Comparison of ENCODE assay signal across 13 cellular contexts in genomic region chr5:107813559-107813958, GRCh38.
DNase-seq lines count a peak whose midpoint lies in the region; ATAC-seq and TF ChIP-seq lines count a peak whose summit lies in the region.
"Had no signal": no experiment of that assay in that cellular context is flagged by ENCODE, and none has a peak within 500 bp of the region (broad histone marks: within the 10 kb centered on the region; RNA-seq: fewer than 3 reads in every experiment).

No MANE protein-coding gene starts in this region.

- H3K27ac ChIP-seq in right cardiac atrium (ENCODE audit: low read length): peak overlapping the region; percentile 75
- no peak overlapping the region for H3K27ac ChIP-seq in left ventricle myocardium inferior (replicated peaks)
- no peak overlapping the region for H3K27ac ChIP-seq in mammary epithelial cell (ENCODE audit: insufficient read depth, low read depth, low read length)
- no peak overlapping the region for H3K27ac ChIP-seq in SK-N-SH (ENCODE audit: low read depth in 2 of 2, low read length in 1 of 2)
- H3K27ac ChIP-seq: 22Rv1 had no signal

- in situ Hi-C loops in mammary epithelial cell (cut with MboI; ENCODE audit: low sequenced_read_pairs in 2 of 2): no loop called here

- no peaks in the 10 kb centered on the region for H3K27me3 ChIP-seq in right cardiac atrium (ENCODE audit: control insufficient read depth, insufficient read depth)
- no peaks in the 10 kb centered on the region for H3K27me3 ChIP-seq in left ventricle myocardium inferior (ENCODE audit: low read depth)
- no peaks in the 10 kb centered on the region for H3K27me3 ChIP-seq in mammary epithelial cell (ENCODE audit: insufficient read depth, low read length)
- no peaks in the 10 kb centered on the region for H3K27me3 ChIP-seq in SK-N-SH (ENCODE audit: insufficient read depth)
- H3K27me3 ChIP-seq: right atrium auricular region had no signal

- H3K9me3 ChIP-seq in right cardiac atrium (ENCODE audit: control insufficient read depth, low read length) (no peaks in the 10 kb centered on the region), left ventricle myocardium inferior (replicated peaks) (no peaks in the 10 kb centered on the region), mammary epithelial cell (replicated peaks; ENCODE audit: insufficient read depth, low read length) (no peaks in the 10 kb centered on the region), SK-N-SH (no peaks in the 10 kb centered on the region)
- H3K9me3 ChIP-seq: right atrium auricular region had no signal

- H3F3A ChIP-seq in SK-N-SH (replicated peaks; ENCODE audit: insufficient read depth): no peaks in the 10 kb centered on the region

- ATAC-seq in right cardiac atrium (no peak), HG02571 (IDR thresholded peaks at IDR 0.05; ENCODE audit: unreplicated experiment) (peak; percentile 67), HG03354 (IDR thresholded peaks at IDR 0.05; ENCODE audit: poor library complexity, severe bottlenecking, unreplicated experiment) (peak; percentile 54)
- ATAC-seq: K562 had no signal

- H3K4me3 ChIP-seq in right cardiac atrium (ENCODE audit: low read length) (no peak overlapping the region), left ventricle myocardium inferior (no peak overlapping the region), mammary epithelial cell (replicated peaks in 1 of 3; ENCODE audit: insufficient read depth in 1 of 3, low read depth in 2 of 3, low read length in 3 of 3) (no peak overlapping the region), SK-N-SH (ENCODE audit: low read depth in 2 of 2, low read length in 1 of 2) (no peak overlapping the region)
- H3K4me3 ChIP-seq: K562, right atrium auricular region had no signal

- DNase-seq in right cardiac atrium: no peak
- no peak for DNase-seq in left ventricle myocardium inferior
- no peak for DNase-seq in NCI-H2107 treated with DMSO at 0.1 percent for 48 hours (lab: John Stamatoyannopoulos, UW; ENCODE audit: unreplicated experiment)
- no peak for DNase-seq in mammary epithelial cell
- no peak for DNase-seq in SK-N-SH
- DNase-seq in DMS53 (lab: John Stamatoyannopoulos, UW): no peak
- DNase-seq: activated T-cell treated with anti-CD3 and anti-CD28 coated beads, Interleukin-2, amount 50 U/mL, for 1 hour; NCI-H2171 had no signal

- BruUV-seq in mammary epithelial cell (replicated peaks; lab: Mats Ljungman, UMichigan): no TSS peak

- H4K20me1 ChIP-seq in mammary epithelial cell (ENCODE audit: insufficient read depth, low read length) (no peaks in the 10 kb centered on the region), SK-N-SH (ENCODE audit: insufficient read depth) (no peaks in the 10 kb centered on the region)

- H3K9ac ChIP-seq in mammary epithelial cell (ENCODE audit: insufficient read depth, low read length) (no peak overlapping the region), SK-N-SH (no peak overlapping the region)

- H3K79me2 ChIP-seq in mammary epithelial cell (ENCODE audit: insufficient read depth, low read length) (no peaks in the 10 kb centered on the region), SK-N-SH (ENCODE audit: insufficient read depth) (no peaks in the 10 kb centered on the region)

- no peaks in the 10 kb centered on the region for H3K9me2 ChIP-seq in SK-N-SH

- dilution Hi-C loops in mammary epithelial cell (cut with HindIII; ENCODE audit: low sequenced_read_pairs): no loop called here

- WGBS in right cardiac atrium: 93% methylated on average over 4 of the region's 4 CpGs
- WGBS in mammary epithelial cell (ENCODE audit: low coverage, missing lambda C conversion rate): 82% methylated on average over 4 of the region's 4 CpGs
- WGBS in SK-N-SH (ENCODE audit: low lambda C conversion rate): 67% methylated on average over 4 of the region's 4 CpGs

- POLR2A ChIA-PET in SK-N-SH (lab: Yijun Ruan, JAX): no interaction called here

- H2AFZ ChIP-seq in mammary epithelial cell (ENCODE audit: low read depth, low read length) (no peak overlapping the region), SK-N-SH (ENCODE audit: low read depth) (no peak overlapping the region)

- no peak for TF ChIP-seq CTCF in left ventricle myocardium inferior (IDR thresholded peaks at IDR 0.05; ENCODE audit: borderline replicate concordance)
- no peak for TF ChIP-seq CTCF in mammary epithelial cell (conservative IDR thresholded peaks at IDR 0.05 in 1 of 2, IDR thresholded peaks at IDR 0.05 in 1 of 2; ENCODE audit: extremely low read depth in 1 of 2, insufficient read depth in 1 of 2, low read depth in 1 of 2, low read length in 2 of 2)
- no peak for TF ChIP-seq CTCF in SK-N-SH (IDR thresholded peaks at IDR 0.05)

- CTCF ChIA-PET in mammary epithelial cell (lab: Charles Lee; ENCODE audit: low non-redundant PET) (no interaction called here), SK-N-SH (lab: Yijun Ruan, JAX) (no interaction called here)

- no peak overlapping the region for H3K4me2 ChIP-seq in mammary epithelial cell (ENCODE audit: insufficient read depth, low read depth, low read length)
- no peak overlapping the region for H3K4me2 ChIP-seq in SK-N-SH

- H3K4me1 ChIP-seq in right cardiac atrium (ENCODE audit: control insufficient read depth, insufficient read depth, low read length) (peaks cover 2% of the 10 kb centered on the region), left ventricle myocardium inferior (peaks cover 8% of the 10 kb centered on the region), mammary epithelial cell (ENCODE audit: insufficient read depth, low read length) (no peaks in the 10 kb centered on the region), SK-N-SH (ENCODE audit: control insufficient read depth in 1 of 2, insufficient read depth in 2 of 2, low read depth in 1 of 2, low read length in 1 of 2) (peaks cover 0 to 9% of the 10 kb centered on the region in 2 experiments; a peak in 1 of 4 replicates)

- H3K36me3 ChIP-seq in left ventricle myocardium inferior: no peaks in the 10 kb centered on the region
- no peaks in the 10 kb centered on the region for H3K36me3 ChIP-seq in mammary epithelial cell (ENCODE audit: insufficient read depth, low read length)
- no peaks in the 10 kb centered on the region for H3K36me3 ChIP-seq in SK-N-SH (replicated peaks in 1 of 2; ENCODE audit: control insufficient read depth in 1 of 2, insufficient read depth in 2 of 2, low read length in 1 of 2)
- H3K36me3 ChIP-seq: right atrium auricular region had no signal

- no peak for TF ChIP-seq RAD21 in SK-N-SH (IDR thresholded peaks at IDR 0.05; ENCODE audit: low read length)

- no peak for TF ChIP-seq EP300 in SK-N-SH (IDR thresholded peaks at IDR 0.05; ENCODE audit: borderline replicate concordance in 1 of 2, low read depth in 1 of 2, low read length in 1 of 2)

- intact Hi-C loops in right cardiac atrium (cut with DNase I): no loop called here
- intact Hi-C loops in left ventricle myocardium inferior (cut with micrococcal nuclease): no loop called here
- intact Hi-C loops in mammary epithelial cell (cut with micrococcal nuclease): no loop called here

TF ChIP-seq in SK-N-SH, 30 proteins besides CTCF, POLR2A, EP300 and RAD21:
- TF ChIP-seq REST (IDR thresholded peaks at IDR 0.05; ENCODE audit: low read depth, low read length) (no peak), RXRA (IDR thresholded peaks at IDR 0.05; ENCODE audit: borderline replicate concordance, low read depth) (no peak), NRF1 (IDR thresholded peaks at IDR 0.05; ENCODE audit: low read depth, low read length) (no peak), RCOR1 (IDR thresholded peaks at IDR 0.05; ENCODE audit: low read length) (no peak), USF2 (IDR thresholded peaks at IDR 0.05; ENCODE audit: borderline replicate concordance, low read depth, low read length) (no peak)

Comparison
In these comparisons a context has a peak if more than half of its experiments do, and no peak if none do; other contexts are left out.
1. ATAC-seq: peak in HG02571 (single experiment) and HG03354 (single experiment); none in right cardiac atrium (0 of 2).